8 cellular contexts compared by ENCODE assay signal in genomic region chr15:72229947-72230196, GRCh38. TPM values are rescaled to one million over a fixed set of nuclear protein-coding genes. Genes with fewer than 3 reads are reported as not detected.
DNase-seq lines count a peak whose midpoint lies in the region; ATAC-seq and TF ChIP-seq lines count a peak whose summit lies in the region.

No MANE protein-coding gene starts in this region.

- peak overlapping the region; percentile 98 for H3K27ac Mint-ChIP-seq in activated T-cell treated with anti-CD3 and anti-CD28 coated beads, Interleukin-2, amount 50 U/mL, for 24 hours

- H3K4me3 ChIP-seq in astrocyte of the cerebellum (ENCODE audit: low read depth, low read length) (peak overlapping the region; percentile 94), lower leg skin (ENCODE audit: low read depth, poor library complexity, severe bottlenecking) (peak overlapping the region; percentile 79), thyroid gland (replicated peaks in 1 of 3) (peak overlapping the region; percentile 65 to 85 (median 77))

- H3K4me1 ChIP-seq in thyroid gland: peaks cover 35 to 46% of the 10 kb centered on the region in 2 donors

- H3K9me3 ChIP-seq in thyroid gland: no peaks in the 10 kb centered on the region

- H3K36me3 ChIP-seq in thyroid gland: no peaks in the 10 kb centered on the region

- H3K27ac ChIP-seq in thyroid gland: peak overlapping the region; percentile 68 to 98 (median 88)

- TF ChIP-seq CTCF in astrocyte of the cerebellum (IDR thresholded peaks at IDR 0.05; ENCODE audit: low read depth, low read length, missing control alignments) (no peak), lower leg skin (IDR thresholded peaks at IDR 0.05) (no peak), thyroid gland (IDR thresholded peaks at IDR 0.05) (no peak)

- H3K9me3 Mint-ChIP-seq in activated T-cell treated with anti-CD3 and anti-CD28 coated beads, Interleukin-2, amount 50 U/mL, for 24 hours: no peaks in the 10 kb centered on the region

- in situ Hi-C loops in astrocyte of the cerebellum (cut with HindIII; ENCODE audit: low sequenced_read_pairs): no loop called here

- H3K4me1 Mint-ChIP-seq in activated T-cell treated with anti-CD3 and anti-CD28 coated beads, Interleukin-2, amount 50 U/mL, for 24 hours (ENCODE audit: low read depth): peaks cover 45% of the 10 kb centered on the region

- DNase-seq in activated T-cell treated with anti-CD3 and anti-CD28 coated beads, Interleukin-2, amount 50 U/mL, for 24 hours: no peak
- DNase-seq in activated T-cell treated with anti-CD3 and anti-CD28 coated beads, Interleukin-2, amount 50 U/mL, for 48 hours: no peak
- DNase-seq in astrocyte of the cerebellum (ENCODE audit: low read depth): no peak
- DNase-seq in lower leg skin (ENCODE audit: low spot score in 2 of 2): peak in 1 of 2 donors; percentile 89
- DNase-seq in thyroid gland: no peak
- DNase-seq in NCI-H510A treated with DMSO at 0.1 percent for 48 hours (lab: John Stamatoyannopoulos, UW): no peak

- no peaks in the 10 kb centered on the region for H3K27me3 ChIP-seq in thyroid gland

- 0 to 2% methylated on average over 28 to 29 of the region's 29 CpGs for WGBS in lower leg skin, 2 donors
- WGBS in thyroid gland, 2 donors: 0 to 1% methylated on average over 17 to 21 of the region's 29 CpGs

- peak overlapping the region; percentile 94 for H3K4me3 Mint-ChIP-seq in activated T-cell treated with anti-CD3 and anti-CD28 coated beads, Interleukin-2, amount 50 U/mL, for 24 hours

- intact Hi-C loops in lower leg skin (cut with DNase I; ENCODE audit: low total_unique reads) (no loop called here), thyroid gland (cut with DNase I) (no loop called here)

- H3K27me3 Mint-ChIP-seq in activated T-cell treated with anti-CD3 and anti-CD28 coated beads, Interleukin-2, amount 50 U/mL, for 24 hours: no peaks in the 10 kb centered on the region

- peaks cover 56% of the 10 kb centered on the region for H3K36me3 Mint-ChIP-seq in activated T-cell treated with anti-CD3 and anti-CD28 coated beads, Interleukin-2, amount 50 U/mL, for 24 hours (ENCODE audit: low read depth)

- TF ChIP-seq POLR2A in lower leg skin (IDR thresholded peaks at IDR 0.05) (no peak), thyroid gland (IDR thresholded peaks at IDR 0.05) (no peak)

- ATAC-seq in HG02623 (IDR thresholded peaks at IDR 0.05; ENCODE audit: unreplicated experiment) (no peak), HG03354 (IDR thresholded peaks at IDR 0.05; ENCODE audit: poor library complexity, severe bottlenecking, unreplicated experiment) (no peak)

RNA-seq across cellular contexts. Expression of gene PKM, which starts 1.1 kb away (rescaled TPM):
- 100 to 1,000 TPM; 266 to 433 (median 367) TPM for total RNA-seq in lower leg skin
- total RNA-seq in thyroid gland: 100 to 1,000 TPM; 270 to 587 (median 340) TPM

RNA-seq across cellular contexts. Expression of gene GRAMD2A, which starts 32.3 kb away (rescaled TPM):
- total RNA-seq in lower leg skin (1 to 10 TPM; 4.6 to 5.9 (median 5.1) TPM), thyroid gland (10 to 100 TPM in 1 of 4 donors, 1 to 10 TPM in 3; 8.8 to 26.9 (median 9.0) TPM)

RNA-seq across cellular contexts. Expression of gene PARP6, which starts 42.5 kb away (rescaled TPM):
- 10 to 100 TPM; 47.4 to 61.7 (median 54.8) TPM for total RNA-seq in lower leg skin
- 10 to 100 TPM; 54.2 to 98.0 (median 70.4) TPM for total RNA-seq in thyroid gland
